13 cellular contexts compared by ENCODE assay signal in genomic region chr6:160236235-160236872, GRCh38. TPM values are rescaled to one million over a fixed set of nuclear protein-coding genes. Genes with fewer than 3 reads are reported as not detected.
DNase-seq lines count a peak whose midpoint lies in the region; ATAC-seq, FAIRE-seq and TF ChIP-seq lines count a peak whose summit lies in the region.
"Not testable (repeated sequence)": the region's sequence is repeated elsewhere in the genome, so short reads cannot be mapped to it uniquely, and the experiment has no call there.
"Had no signal": no experiment of that assay in that cellular context is flagged by ENCODE, and none has a peak within 500 bp of the region (broad histone marks: within the 10 kb centered on the region; RNA-seq: fewer than 3 reads in every experiment).

No MANE protein-coding gene starts in this region.

- ATAC-seq in A549 = not testable (repeated sequence)
- ATAC-seq in thoracic aorta (ENCODE audit: insufficient number of reproducible peaks, low FRiP score, low read depth) = peak; percentile 74

- H3K9ac ChIP-seq in mesendoderm (ENCODE audit: low read length) = not testable (repeated sequence)

- H3K27ac ChIP-seq in A549 (peak overlapping the region; percentile 88 to 89), ascending aorta (peak overlapping the region; percentile 73 to 79), coronary artery (peak overlapping the region; percentile 45 to 74), thoracic aorta (peak overlapping the region; percentile 88 to 89)
- not testable (repeated sequence) for H3K27ac ChIP-seq in mesendoderm (ENCODE audit: low read depth, low read length)

- H3K79me2 ChIP-seq in mesendoderm (ENCODE audit: control insufficient read depth, insufficient read depth, low read length) = not testable (repeated sequence)

- H3K9me3 ChIP-seq in A549, ascending aorta, thoracic aorta: not testable (repeated sequence)

- H2BK120ac ChIP-seq in mesendoderm (ENCODE audit: low read depth, low read length) = not testable (repeated sequence)

- not testable (repeated sequence) for H3K4me2 ChIP-seq in A549; mesendoderm (ENCODE audit: low read length)

- H3K23ac ChIP-seq in mesendoderm (ENCODE audit: low read length) = not testable (repeated sequence)

- H2BK15ac ChIP-seq in mesendoderm (replicated peaks; ENCODE audit: low read depth) = not testable (repeated sequence)

- not testable (repeated sequence) for H3K4me3 ChIP-seq in A549; ascending aorta; coronary artery; fibroblast of mammary gland (ENCODE audit: control insufficient read depth, low read depth, low read length); mesendoderm (ENCODE audit: low read length); thoracic aorta

- H3K18ac ChIP-seq in mesendoderm (ENCODE audit: low read length) = not testable (repeated sequence)

- H3K4me1 ChIP-seq in A549 (peaks cover 40% of the 10 kb centered on the region), ascending aorta (peaks cover 5 to 11% of the 10 kb centered on the region in 2 donors), thoracic aorta (ENCODE audit: control insufficient read depth in 1 of 2, low read depth in 2 of 2) (peaks cover 24 to 53% of the 10 kb centered on the region in 2 donors)
- not testable (repeated sequence) for H3K4me1 ChIP-seq in mesendoderm (ENCODE audit: control insufficient read depth, low read depth, low read length)

- TF ChIP-seq POLR2A in A549 (IDR thresholded peaks at IDR 0.05; ENCODE audit: low read length) = not testable (repeated sequence)

- H3K79me1 ChIP-seq in mesendoderm (ENCODE audit: low read length) = not testable (repeated sequence)

- H3K36me3 ChIP-seq in ascending aorta; mesendoderm (ENCODE audit: control insufficient read depth, insufficient read depth, low read length); thoracic aorta: not testable (repeated sequence)

- not testable (repeated sequence) for FAIRE-seq in A549 (lab: Jason Lieb, UNC)

- H3K56ac ChIP-seq in mesendoderm (ENCODE audit: low read length) = not testable (repeated sequence)

- not testable (repeated sequence) for TF ChIP-seq CTCF in A549 (IDR thresholded peaks at IDR 0.05); ascending aorta (IDR thresholded peaks at IDR 0.05); coronary artery (IDR thresholded peaks at IDR 0.05); fibroblast of mammary gland (conservative IDR thresholded peaks at IDR 0.05; ENCODE audit: control insufficient read depth, insufficient read depth, low read depth, low read length); thoracic aorta (IDR thresholded peaks at IDR 0.05)

- intact Hi-C loops in ascending aorta (cut with DNase I) = loop anchor here (5.0 kb wide), 1 partner anchor 111 kb away; the partner anchor contains the start of gene SLC22A3

- H4K8ac ChIP-seq in mesendoderm (ENCODE audit: low read depth, low read length) = not testable (repeated sequence)

- not testable (repeated sequence) for H3K4ac ChIP-seq in mesendoderm (ENCODE audit: low read depth, low read length)

- not testable (repeated sequence) for H4K5ac ChIP-seq in mesendoderm (ENCODE audit: low read length)

- H3K27me3 ChIP-seq in ascending aorta; mesendoderm (ENCODE audit: insufficient read depth, low read length, poor library complexity); thoracic aorta (replicated peaks; ENCODE audit: insufficient read depth): not testable (repeated sequence)

- not testable (repeated sequence) for TF ChIP-seq EP300 in A549 (IDR thresholded peaks at IDR 0.05)

- H2AK5ac ChIP-seq in mesendoderm (ENCODE audit: low read length) = not testable (repeated sequence)

- DNase-seq in A549 (ENCODE audit: low read depth in 1 of 2, low spot score in 1 of 2); ascending aorta (ENCODE audit: low spot score in 2 of 2); coronary artery (ENCODE audit: low spot score); thoracic aorta (ENCODE audit: low spot score): not testable (repeated sequence)
- DNase-seq in HT1080 (ENCODE audit: low read depth) (peak; percentile 10), OCI-M1 (lab: John Stamatoyannopoulos, UW) (peak; percentile 29), fibroblast of mammary gland (ENCODE audit: low read depth) (peak; percentile 4), mesendoderm (peak; percentile 51)

- not testable (repeated sequence) for H2BK5ac ChIP-seq in mesendoderm (ENCODE audit: low read length)

- 58% methylated on average over 2 of the region's 2 CpGs for WGBS in A549 (ENCODE audit: missing lambda C conversion rate)
- no CpG with 5 or more reads among the region's 2 CpGs for whole genome bisulfite sequencing in mesendoderm (ENCODE audit: extremely low coverage, insufficient coverage, low lambda C conversion rate)

- CTCF ChIA-PET in A549 (lab: Yijun Ruan, JAX) = not testable (repeated sequence)

- not testable (repeated sequence) for TF ChIP-seq RAD21 in A549 (conservative IDR thresholded peaks at IDR 0.05 in 1 of 2, IDR thresholded peaks at IDR 0.05 in 1 of 2)

- POLR2A ChIA-PET in A549 (lab: Yijun Ruan, JAX) = interaction anchor here (0.6 kb wide), 1 partner anchor 77 kb away, joined by 4 read pairs; no protein-coding TSS in a partner anchor

RNA-seq across cellular contexts. Expression of gene SLC22A2, which starts 22.3 kb away (rescaled TPM):
- polyA plus RNA-seq in A549 (2011; rRNA removed) (not detected in 2 replicates), A549 (2017; fragmentation: RNase III; extraction: RNeasy Plus Mini Kit Qiagen cat#74134 plus additional on column Dnase treatment) (0.04 TPM in 1 of 3 replicates, not detected in the others)
- 0.03 TPM in 1 of 2 replicates, not detected in the other for polyA plus RNA-seq in A549 (2012; cell fraction: cytosol; rRNA removed)
- polyA plus RNA-seq in A549 (2012; cell fraction: nucleus; rRNA removed) = not detected in 2 replicates
- polyA minus RNA-seq in A549 (2011; rRNA and poly(A)+ RNA removed) = not detected in 2 replicates
- not detected in 2 replicates for total RNA-seq in HT1080 (2014; rRNA removed; shearing (Covaris generic))
- polyA plus RNA-seq in HT1080 (2015; cell fraction: cytosol; rRNA removed) = not detected in 2 replicates
- polyA plus RNA-seq in HT1080 (2015; cell fraction: nucleus; rRNA removed) = not detected in 2 replicates
- total RNA-seq in ascending aorta (not detected), thoracic aorta (not detected)
- 2.3 TPM for polyA plus RNA-seq in mesendoderm (2013, experiment 1 of 2)
- polyA plus RNA-seq in mesendoderm (2013, experiment 2 of 2) = 2.2 TPM
- total RNA-seq: CD4-positive, CD25-positive, alpha-beta regulatory T cell; CD8-positive, alpha-beta memory T cell; GM23248; H4; HT-29 had no signal
- polyA plus RNA-seq: CD4-positive, CD25-positive, alpha-beta regulatory T cell; CD8-positive, alpha-beta memory T cell; GM23248 had no signal
